ENCODE assay signal across 14 cellular contexts in genomic region chr15:53658827-53659226, GRCh38.
DNase-seq lines count a peak whose midpoint lies in the region; ATAC-seq and TF ChIP-seq lines count a peak whose summit lies in the region.
"Had no signal": no experiment of that assay in that cellular context is flagged by ENCODE, and none has a peak within 500 bp of the region (broad histone marks: within the 10 kb centered on the region; RNA-seq: fewer than 3 reads in every experiment).

No MANE protein-coding gene starts in this region.

- no peaks in the 10 kb centered on the region for H3K9me3 ChIP-seq in left lung
- no peaks in the 10 kb centered on the region for H3K9me3 ChIP-seq in gastrocnemius medialis
- H3K9me3 ChIP-seq: ovary, spleen had no signal

- H3K4me3 ChIP-seq in left lung = no peak overlapping the region
- H3K4me3 ChIP-seq in gastrocnemius medialis = no peak overlapping the region
- H3K4me3 ChIP-seq: ovary, spleen had no signal

- H3K27ac ChIP-seq in left lung (no peak overlapping the region), gastrocnemius medialis (no peak overlapping the region)
- H3K27ac ChIP-seq: ovary, spleen had no signal

- DNase-seq in DMS79 (lab: John Stamatoyannopoulos, UW) = peak; percentile 81
- peak; percentile 84 for DNase-seq in NCI-H2029 (lab: John Stamatoyannopoulos, UW)
- peak; percentile 98 for DNase-seq in NCI-H69 (lab: John Stamatoyannopoulos, UW)
- DNase-seq in left lung = no peak
- no peak for DNase-seq in middle frontal gyrus (ENCODE audit: extremely low spot score, low spot score)
- DNase-seq in gastrocnemius medialis = no peak
- DNase-seq: activated B cell treated with CpG ODN at 0.5 μM for 24 hours; activated naive CD4-positive, alpha-beta T cell treated with anti-CD3 and anti-CD28 coated beads, Interleukin-2, amount 10 ng/mL, durations not matched to agents 7 days and 5 days; central memory CD4-positive, alpha-beta T cell; islet precursor cell; ovary; spleen had no signal

- ATAC-seq in left lung = peak; percentile 43
- ATAC-seq in HG02840 (IDR thresholded peaks at IDR 0.05; ENCODE audit: low FRiP score, unreplicated experiment) = no peak
- no peak for ATAC-seq in HG02759 (IDR thresholded peaks at IDR 0.05; ENCODE audit: unreplicated experiment)
- ATAC-seq in gastrocnemius medialis = no peak

- no peak for TF ChIP-seq CTCF in left lung (IDR thresholded peaks at IDR 0.05)
- TF ChIP-seq CTCF in gastrocnemius medialis (IDR thresholded peaks at IDR 0.05 in 4 of 5, conservative IDR thresholded peaks at IDR 0.05 in 1 of 5) = no peak

- intact Hi-C loops in left lung (cut with DNase I) = no loop called here
- intact Hi-C loops in gastrocnemius medialis (cut with DNase I; ENCODE audit: low total_unique reads) = no loop called here

- H3K36me3 ChIP-seq in left lung (no peaks in the 10 kb centered on the region), gastrocnemius medialis (no peaks in the 10 kb centered on the region)
- H3K36me3 ChIP-seq: ovary, spleen had no signal

- no peaks in the 10 kb centered on the region for H3K27me3 ChIP-seq in left lung
- no peaks in the 10 kb centered on the region for H3K27me3 ChIP-seq in gastrocnemius medialis
- H3K27me3 ChIP-seq: ovary, spleen had no signal

- TF ChIP-seq POLR2A in gastrocnemius medialis (IDR thresholded peaks at IDR 0.05) = no peak

- H3K4me1 ChIP-seq in left lung = no peaks in the 10 kb centered on the region
- no peaks in the 10 kb centered on the region for H3K4me1 ChIP-seq in gastrocnemius medialis
- H3K4me1 ChIP-seq: spleen had no signal

- in situ Hi-C loops in gastrocnemius medialis (cut with MboI; ENCODE audit: low sequenced_read_pairs in 4 of 4) = no loop called here

Comparison
In these comparisons a context has a peak if more than half of its experiments do, and no peak if none do; other contexts are left out.
1. DNase-seq: peak in DMS79 (single experiment), NCI-H2029 (single experiment) and NCI-H69 (single experiment); none in left lung (0 of 2), middle frontal gyrus (single experiment) and gastrocnemius medialis (0 of 2).